Comparison of ENCODE assay signal across 1 cellular context in genomic region chr3:4735243-4735642, GRCh38.
TF ChIP-seq lines count a peak whose summit lies in the region.

No MANE protein-coding gene starts in this region.

TF ChIP-seq in endothelial cell of umbilical vein, 7 proteins besides CTCF, POLR2A, EP300 and RAD21:
- no peak for TF ChIP-seq POLR2AphosphoS5 (IDR thresholded peaks at IDR 0.05; ENCODE audit: insufficient read depth, low read depth, low read length)
- no peak for TF ChIP-seq GATA2 (IDR thresholded peaks at IDR 0.05; ENCODE audit: insufficient read depth, insufficient read length, low read depth, low read length)
- no peak for TF ChIP-seq JUN (IDR thresholded peaks at IDR 0.05; ENCODE audit: borderline replicate concordance, insufficient read depth, insufficient read length, low read depth)
- TF ChIP-seq MAX (IDR thresholded peaks at IDR 0.05; ENCODE audit: insufficient read depth, insufficient read length) = no peak
- no peak for TF ChIP-seq FOS (IDR thresholded peaks at IDR 0.05; ENCODE audit: borderline replicate concordance, insufficient read depth, low read length)
- TF ChIP-seq EZH2 (IDR thresholded peaks at IDR 0.05; ENCODE audit: borderline replicate concordance, low read depth, low read length, severe bottlenecking) = no peak
- no peak for TF ChIP-seq MYC (IDR thresholded peaks at IDR 0.05; ENCODE audit: low read depth, low read length)
